Comparison of ENCODE assay signal across 23 cellular contexts in the genomic region with DNA sequence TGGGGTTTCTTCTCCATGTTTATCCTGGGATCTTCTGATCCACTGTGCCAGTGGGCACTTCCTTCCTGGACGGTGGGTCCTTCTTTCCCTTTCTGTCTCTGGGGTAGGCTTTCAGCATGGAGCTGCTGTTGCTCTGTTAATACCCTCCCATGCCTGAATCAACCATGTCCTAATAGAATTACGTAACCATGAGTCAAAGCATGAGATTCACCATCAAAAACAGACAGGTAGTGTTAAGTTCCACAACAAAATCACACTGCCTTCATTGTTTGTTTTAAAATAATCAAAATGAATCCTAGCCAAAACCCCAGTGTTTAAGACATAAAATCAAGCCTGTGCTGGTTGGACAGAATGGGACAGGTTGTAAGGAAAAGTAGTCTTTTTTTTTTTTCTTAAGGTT. TPM values are rescaled to one million over a fixed set of nuclear protein-coding genes. Genes with fewer than 3 reads are reported as not detected.
A peak's percentile ranks its signal among the peaks of the same experiment; 100 is the strongest.
DNase-seq lines count a peak whose midpoint lies in the region; ATAC-seq and TF ChIP-seq lines count a peak whose summit lies in the region.
"Had no signal": no experiment of that assay in that cellular context is flagged by ENCODE, and none has a peak within 500 bp of the region (broad histone marks: within the 10 kb centered on the region; RNA-seq: fewer than 3 reads in every experiment).

No MANE protein-coding gene starts in this region.

- no TSS peak for BruUV-seq in PC-3 (replicated peaks; lab: Mats Ljungman, UMichigan)

- CTCF ChIA-PET in PC-3 (lab: Charles Lee), result interaction anchor here (0.6 kb wide), 2 partner anchors 35 to 58 kb away, joined by 3 to 7 read pairs; no protein-coding TSS in a partner anchor

- no peak overlapping the region for H3K4me2 ChIP-seq in PC-3 (ENCODE audit: low read length)
- H3K4me2 ChIP-seq: KMS-11 had no signal

- DNase-seq in HPDE6-E6E7 (ENCODE audit: extremely low spot score) (peak; percentile 59), PC-3 (peak; percentile 42), epithelial cell of esophagus (ENCODE audit: low read depth) (peak; percentile 78), renal cortical epithelial cell (ENCODE audit: low read depth) (peak; percentile 31), hepatic stellate cell (ENCODE audit: low spot score) (no peak), NK-92 (lab: John Stamatoyannopoulos, UW; ENCODE audit: unreplicated experiment) (no peak)
- DNase-seq: CD4-positive, alpha-beta T cell; COR-L47; DMS79; GM23248; H9; HFFc6; NCI-H1048; NCI-H1417 treated with DMSO at 0.1 percent for 48 hours; NCI-H187; NCI-H446; NCI-H526; SHP77 treated with DMSO at 0.1 percent for 48 hours had no signal

- no peaks in the 10 kb centered on the region for H3F3A ChIP-seq in PC-3 (ENCODE audit: low read length, unreplicated experiment)

- no peak overlapping the region for H3K27ac ChIP-seq in PC-3 (ENCODE audit: low read length)
- H3K27ac ChIP-seq: GM23248, KMS-11 had no signal

- no peaks in the 10 kb centered on the region for H3K9me2 ChIP-seq in PC-3 (replicated peaks; ENCODE audit: low read length)

- TF ChIP-seq CTCF in PC-3 (conservative IDR thresholded peaks at IDR 0.05; ENCODE audit: low read depth, low read length), result no peak
- no peak for TF ChIP-seq CTCF in epithelial cell of esophagus (IDR thresholded peaks at IDR 0.05; ENCODE audit: insufficient read depth, low read depth, low read length, missing control alignments)

- intact Hi-C loops in PC-3 (cut with micrococcal nuclease), result loop anchor here (5.0 kb wide), 1 partner anchor 874 kb away; no protein-coding TSS in a partner anchor

- H2AFZ ChIP-seq in PC-3 (ENCODE audit: low read length), result no peak overlapping the region
- H2AFZ ChIP-seq: GM23248 had no signal

- no peaks in the 10 kb centered on the region for H4K20me1 ChIP-seq in PC-3 (ENCODE audit: low read length)

- no peak overlapping the region for H3K9ac ChIP-seq in PC-3 (ENCODE audit: low read length)
- H3K9ac ChIP-seq: GM23248, KMS-11 had no signal

- no peaks in the 10 kb centered on the region for H3K79me2 ChIP-seq in PC-3 (ENCODE audit: low read length)

- no peaks in the 10 kb centered on the region for H3K36me3 ChIP-seq in PC-3 (ENCODE audit: low read depth, low read length)

- H3K4me3 ChIP-seq in PC-3 (ENCODE audit: low read length) (no peak overlapping the region), epithelial cell of esophagus (ENCODE audit: low read length) (no peak overlapping the region)
- H3K4me3 ChIP-seq: GM12878, GM23248 had no signal

- 0 out of 2 replicates have a peak, but pooled peaks cover 8% of the 10 kb centered on the region for H3K4me1 ChIP-seq in PC-3 (ENCODE audit: insufficient read depth, low read length)

- H3K27me3 ChIP-seq in PC-3 (ENCODE audit: low read length), result peaks cover 42% of the 10 kb centered on the region

- peak; percentile 34; the same call in 1 of the 2 replicates for ATAC-seq in PC-3
- ATAC-seq in GM21367 (IDR thresholded peaks at IDR 0.05; ENCODE audit: unreplicated experiment), result no peak
- ATAC-seq: GM12878, SK-N-SH treated with all-trans-retinoic acid at 6 μM for 48 hours had no signal

- no peaks in the 10 kb centered on the region for H3K9me3 ChIP-seq in PC-3 (ENCODE audit: low read length)

- POLR2A ChIA-PET in PC-3 (lab: Charles Lee; ENCODE audit: unreplicated experiment), result no interaction called here

RNA-seq across cellular contexts. Expression of gene GNAL, which starts 37.5 kb away (rescaled TPM):
- total RNA-seq in PC-3 (2014; rRNA removed), result 0.15 and 0.23 TPM in 2 replicates
- 0.87 and 0.94 TPM in 2 replicates for total RNA-seq in renal cortical epithelial cell
- total RNA-seq: GM12878, RPMI7951 had no signal

Comparison
In these comparisons a context has a peak if more than half of its experiments do, and no peak if none do; other contexts are left out.
1. DNase-seq: peak in HPDE6-E6E7 (single experiment), PC-3 (single experiment), epithelial cell of esophagus (single experiment) and renal cortical epithelial cell (single experiment); none in hepatic stellate cell (single experiment) and NK-92 (single experiment).